ENCODE assay signal across 1 cellular context in the genomic region with DNA sequence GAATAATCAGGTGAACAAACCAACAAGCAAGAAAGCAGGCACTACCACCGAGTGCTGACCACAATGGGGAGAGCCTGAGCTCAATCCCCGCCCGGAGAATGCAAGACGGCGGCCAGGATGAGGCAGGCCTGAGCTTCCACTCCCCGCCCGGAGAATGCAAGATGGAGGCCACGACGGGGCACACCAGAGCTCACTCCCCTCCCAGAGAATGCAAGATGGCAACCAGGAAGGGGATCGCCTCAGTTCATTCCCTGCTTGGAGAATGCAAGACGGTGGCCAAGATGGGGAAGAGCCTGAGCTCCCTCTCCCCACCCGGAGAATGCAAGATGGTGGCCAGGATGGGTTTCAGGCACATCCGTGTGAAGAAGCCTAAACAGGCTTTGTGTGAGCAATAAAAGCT.
TF ChIP-seq lines count a peak whose summit lies in the region.

No MANE protein-coding gene starts in this region.

TF ChIP-seq in H1, 55 proteins besides CTCF, POLR2A, EP300 and RAD21:
- 0 out of 2 replicates have a peak, but pooled peaks have one; percentile 41 for TF ChIP-seq TEAD4 (IDR thresholded peaks at IDR 0.05; ENCODE audit: low read depth, low read length)
- TF ChIP-seq EZH2 (IDR thresholded peaks at IDR 0.05; ENCODE audit: low read depth, low read length, severe bottlenecking) = no peak
- TF ChIP-seq CHD2 (IDR thresholded peaks at IDR 0.05; ENCODE audit: low read length) = no peak
- TF ChIP-seq, protein P1, sequence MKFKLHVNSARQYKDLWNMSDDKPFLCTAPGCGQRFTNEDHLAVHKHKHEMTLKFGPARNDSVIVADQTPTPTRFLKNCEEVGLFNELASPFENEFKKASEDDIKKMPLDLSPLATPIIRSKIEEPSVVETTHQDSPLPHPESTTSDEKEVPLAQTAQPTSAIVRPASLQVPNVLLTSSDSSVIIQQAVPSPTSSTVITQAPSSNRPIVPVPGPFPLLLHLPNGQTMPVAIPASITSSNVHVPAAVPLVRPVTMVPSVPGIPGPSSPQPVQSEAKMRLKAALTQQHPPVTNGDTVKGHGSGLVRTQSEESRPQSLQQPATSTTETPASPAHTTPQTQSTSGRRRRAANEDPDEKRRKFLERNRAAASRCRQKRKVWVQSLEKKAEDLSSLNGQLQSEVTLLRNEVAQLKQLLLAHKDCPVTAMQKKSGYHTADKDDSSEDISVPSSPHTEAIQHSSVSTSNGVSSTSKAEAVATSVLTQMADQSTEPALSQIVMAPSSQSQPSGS (IDR thresholded peaks at IDR 0.05; ENCODE audit: low read length) = no peak
- TF ChIP-seq YY1 (IDR thresholded peaks at IDR 0.05; ENCODE audit: low read depth, low read length) = peak; percentile 71; the same call in 1 of the 2 replicates
TF ChIP-seq in H1: peak in this region for 2.
